19 cellular contexts compared by ENCODE assay signal in genomic region chr15:79292011-79292410, GRCh38. TPM values are rescaled to one million over a fixed set of nuclear protein-coding genes. Genes with fewer than 3 reads are reported as not detected.
DNase-seq lines count a peak whose midpoint lies in the region; TF ChIP-seq lines count a peak whose summit lies in the region.
"Had no signal": no experiment of that assay in that cellular context is flagged by ENCODE, and none has a peak within 500 bp of the region (broad histone marks: within the 10 kb centered on the region; RNA-seq: fewer than 3 reads in every experiment).

No MANE protein-coding gene starts in this region.

- H3K36me3 ChIP-seq in BLaER1 treated with 17β-estradiol and CSF1 and Interleukin-3, amounts not matched to agents 10 nM and 100 nM: no peaks in the 10 kb centered on the region
- H3K36me3 ChIP-seq in mammary epithelial cell (ENCODE audit: insufficient read depth, low read length): no peaks in the 10 kb centered on the region
- no peaks in the 10 kb centered on the region for H3K36me3 ChIP-seq in SJCRH30
- H3K36me3 ChIP-seq: BE2C, BLaER1 had no signal

- no peaks in the 10 kb centered on the region for H4K20me1 ChIP-seq in BLaER1 treated with 17β-estradiol and CSF1 and Interleukin-3, amounts not matched to agents 10 nM and 100 nM
- H4K20me1 ChIP-seq in mammary epithelial cell (ENCODE audit: insufficient read depth, low read length): peaks cover 3% of the 10 kb centered on the region
- H4K20me1 ChIP-seq: BLaER1 had no signal

- WGBS in mammary epithelial cell (ENCODE audit: low coverage, missing lambda C conversion rate): 84% methylated on average over 4 of the region's 4 CpGs

- peak overlapping the region in 7 of 11 experiments; percentile 71 to 86 (median 76); a peak in 9 of 22 replicates for H3K4me2 ChIP-seq in BLaER1 treated with 17β-estradiol and CSF1 and Interleukin-3, amounts not matched to agents 10 nM and 100 nM
- no peak overlapping the region for H3K4me2 ChIP-seq in mammary epithelial cell (ENCODE audit: insufficient read depth, low read depth, low read length)

- dilution Hi-C loops in mammary epithelial cell (cut with HindIII; ENCODE audit: low sequenced_read_pairs): no loop called here

- H3K9ac ChIP-seq in BLaER1 treated with 17β-estradiol and CSF1 and Interleukin-3, amounts not matched to agents 10 nM and 100 nM: no peak overlapping the region
- H3K9ac ChIP-seq in mammary epithelial cell (ENCODE audit: insufficient read depth, low read length): no peak overlapping the region
- H3K9ac ChIP-seq: BLaER1 had no signal

- no peak overlapping the region for H2AFZ ChIP-seq in mammary epithelial cell (ENCODE audit: low read depth, low read length)

- CTCF ChIA-PET in mammary epithelial cell (lab: Charles Lee; ENCODE audit: low non-redundant PET): no interaction called here

- peak overlapping the region in 1 of 11 experiments; percentile 59; a peak in 1 of 22 replicates for H3K27ac ChIP-seq in BLaER1 treated with 17β-estradiol and CSF1 and Interleukin-3, amounts not matched to agents 10 nM and 100 nM
- H3K27ac ChIP-seq in mammary epithelial cell (ENCODE audit: insufficient read depth, low read depth, low read length) (no peak overlapping the region), SJCRH30 (no peak overlapping the region)
- H3K27ac ChIP-seq: BLaER1, C4-2B had no signal

- H3K9me3 ChIP-seq in BLaER1 treated with 17β-estradiol and CSF1 and Interleukin-3, amounts not matched to agents 10 nM and 100 nM (replicated peaks in 1 of 11): no peaks in the 10 kb centered on the region
- H3K9me3 ChIP-seq in mammary epithelial cell (replicated peaks; ENCODE audit: insufficient read depth, low read length) (no peaks in the 10 kb centered on the region), SJCRH30 (replicated peaks) (no peaks in the 10 kb centered on the region)
- H3K9me3 ChIP-seq: BE2C, BLaER1, Caco-2 had no signal

- peaks cover 18 to 25% (median 24%) of the 10 kb centered on the region in 10 experiments for H3K4me1 ChIP-seq in BLaER1 treated with 17β-estradiol and CSF1 and Interleukin-3, amounts not matched to agents 10 nM and 100 nM
- H3K4me1 ChIP-seq in mammary epithelial cell (ENCODE audit: insufficient read depth, low read length) (no peaks in the 10 kb centered on the region), SJCRH30 (no peaks in the 10 kb centered on the region)
- H3K4me1 ChIP-seq: BE2C, Caco-2 had no signal

- H3K27me3 ChIP-seq in BLaER1 treated with 17β-estradiol and CSF1 and Interleukin-3, amounts not matched to agents 10 nM and 100 nM: no peaks in the 10 kb centered on the region
- peaks cover 4% of the 10 kb centered on the region for H3K27me3 ChIP-seq in mammary epithelial cell (ENCODE audit: insufficient read depth, low read length)
- H3K27me3 ChIP-seq in SJCRH30: peaks cover 4% of the 10 kb centered on the region
- H3K27me3 ChIP-seq: BLaER1 had no signal

- DNase-seq in G401 (ENCODE audit: low spot score): peak; percentile 80
- peak; percentile 58 for DNase-seq in cerebellum (ENCODE audit: low spot score)
- DNase-seq in mammary epithelial cell: no peak
- no peak for DNase-seq in SJCRH30
- DNase-seq: 8988T; ACHN; BE2C; Caco-2; Calu3; CD4-positive, alpha-beta T cell; CD8-positive, alpha-beta T cell; DMS79 treated with DMSO at 0.1 percent for 48 hours; GDM1 had no signal

- no TSS peak for BruUV-seq in mammary epithelial cell (replicated peaks; lab: Mats Ljungman, UMichigan)

- TF ChIP-seq CTCF in mammary epithelial cell (conservative IDR thresholded peaks at IDR 0.05 in 1 of 2, IDR thresholded peaks at IDR 0.05 in 1 of 2; ENCODE audit: extremely low read depth in 1 of 2, insufficient read depth in 1 of 2, low read depth in 1 of 2, low read length in 2 of 2): no peak

- in situ Hi-C loops in G401 (cut with HindIII; ENCODE audit: low sequenced_read_pairs) (no loop called here), mammary epithelial cell (cut with MboI; ENCODE audit: low sequenced_read_pairs in 2 of 2) (no loop called here)

- no peak overlapping the region for H3K4me3 ChIP-seq in BLaER1 treated with 17β-estradiol and CSF1 and Interleukin-3, amounts not matched to agents 10 nM and 100 nM
- H3K4me3 ChIP-seq in mammary epithelial cell (replicated peaks in 1 of 3; ENCODE audit: insufficient read depth in 1 of 3, low read depth in 2 of 3, low read length in 3 of 3): no peak overlapping the region
- H3K4me3 ChIP-seq in SJCRH30: no peak overlapping the region
- H3K4me3 ChIP-seq: BLaER1, GM12878 had no signal

- intact Hi-C loops in mammary epithelial cell (cut with micrococcal nuclease): no loop called here

- no peaks in the 10 kb centered on the region for H3K79me2 ChIP-seq in mammary epithelial cell (ENCODE audit: insufficient read depth, low read length)

RNA-seq across cellular contexts. Expression of gene ANKRD34C, which starts 9.5 kb away (rescaled TPM):
- total RNA-seq in G401 (2014; rRNA removed; shearing (Covaris generic)): not detected in 2 replicates
- 2.4 TPM for total RNA-seq in cerebellum
- total RNA-seq in mammary epithelial cell: not detected
- not detected for polyA plus RNA-seq in mammary epithelial cell
- polyA minus RNA-seq in mammary epithelial cell: not detected
- total RNA-seq in SJCRH30 (2014; rRNA removed; shearing (Covaris generic)): not detected in 2 replicates
- total RNA-seq: A673; Caco-2; Calu3; CD4-positive, alpha-beta T cell; CD8-positive, alpha-beta T cell; GM12878 had no signal
- polyA plus RNA-seq: AG04450 had no signal

RNA-seq across cellular contexts. Expression of gene TMED3, which starts 18.9 kb away (rescaled TPM):
- total RNA-seq in G401 (2014; rRNA removed; shearing (Covaris generic)): 101 and 136 TPM in 2 replicates
- total RNA-seq in cerebellum (32.3 TPM), mammary epithelial cell (10 to 100 TPM; 91.4 to 99.0 TPM)
- 183 TPM for polyA plus RNA-seq in mammary epithelial cell
- polyA minus RNA-seq in mammary epithelial cell: 94.4 TPM
- total RNA-seq in SJCRH30 (2014; rRNA removed; shearing (Covaris generic)): 31.9 and 36.0 TPM in 2 replicates

Comparison
In these comparisons a context has a peak if more than half of its experiments do, and no peak if none do; other contexts are left out.
1. DNase-seq: peak in G401 (single experiment) and cerebellum (single experiment); none in mammary epithelial cell (single experiment) and SJCRH30 (0 of 2).